In the genomic region with DNA sequence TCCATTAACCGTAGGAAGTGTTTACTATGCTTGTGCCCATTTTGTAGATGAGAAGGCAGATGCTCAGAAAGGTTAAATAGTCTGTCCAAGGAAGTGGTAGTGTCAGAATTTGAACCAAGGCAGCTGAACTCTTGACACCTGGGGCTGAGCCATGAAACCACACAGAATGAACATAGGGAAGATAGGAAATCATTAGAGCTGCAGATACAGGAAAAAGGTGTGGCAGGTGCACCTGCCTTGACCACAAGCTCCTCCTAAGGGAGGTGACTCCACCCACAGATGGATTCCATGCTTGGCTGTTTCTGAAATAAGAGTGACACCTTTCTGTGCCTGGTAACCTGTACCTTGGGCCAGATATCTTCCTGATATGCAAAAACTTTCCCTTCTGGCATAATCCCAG, we compare ENCODE assay signal across 15 cellular contexts.
A peak's percentile ranks its signal among the peaks of the same experiment; 100 is the strongest.
DNase-seq lines count a peak whose midpoint lies in the region; ATAC-seq and TF ChIP-seq lines count a peak whose summit lies in the region.
"Had no signal": no experiment of that assay in that cellular context is flagged by ENCODE, and none has a peak within 500 bp of the region (broad histone marks: within the 10 kb centered on the region; RNA-seq: fewer than 3 reads in every experiment).

No MANE protein-coding gene starts in this region.

- H3K79me2 ChIP-seq in OCI-LY7 (ENCODE audit: insufficient read depth, low read depth, low read length) = no peaks in the 10 kb centered on the region

- no peak for TF ChIP-seq EP300 in transverse colon (IDR thresholded peaks at IDR 0.05; ENCODE audit: low read depth)

- peak overlapping the region; percentile 54 for H3K4me2 ChIP-seq in OCI-LY7 (ENCODE audit: low read length)

- H3K9me3 ChIP-seq in OCI-LY7 (ENCODE audit: low read length) (no peaks in the 10 kb centered on the region), transverse colon (no peaks in the 10 kb centered on the region), adrenal gland (replicated peaks in 1 of 3) (no peaks in the 10 kb centered on the region)

- WGBS in transverse colon (ENCODE audit: low coverage in 1 of 2), 2 donors = 71 to 78% methylated on average over 1 of the region's 1 CpG
- WGBS in adrenal gland, 4 donors = 67 to 81% (median 77%) methylated on average over 1 of the region's 1 CpG

- DNase-seq in NCI-H2107 treated with DMSO at 0.1 percent for 48 hours (lab: John Stamatoyannopoulos, UW; ENCODE audit: unreplicated experiment) (peak; percentile 71), NCI-H2107 (lab: John Stamatoyannopoulos, UW) (no peak), NCI-H2029 treated with DMSO at 0.1 percent for 48 hours (lab: John Stamatoyannopoulos, UW) (peak; percentile 48), OCI-LY7 (ENCODE audit: low spot score) (peak; percentile 48), transverse colon (peak; percentile 13), adrenal gland (no peak), GM19240 (ENCODE audit: insufficient read length, low spot score) (no peak)
- DNase-seq: 8988T, C1 segment of cervical spinal cord, DMS79, GM23248, NCI-H1694 treated with DMSO at 0.1 percent for 48 hours, NCI-H446 treated with DMSO at 0.1 percent for 48 hours had no signal

- CTCF ChIA-PET in OCI-LY7 (lab: Charles Lee; ENCODE audit: unreplicated experiment) = no interaction called here

- no peak overlapping the region for H3K27ac ChIP-seq in OCI-LY7 (ENCODE audit: low read depth, low read length, poor library complexity, severe bottlenecking)
- no peak overlapping the region for H3K27ac ChIP-seq in transverse colon
- H3K27ac ChIP-seq in adrenal gland = no peak overlapping the region
- H3K27ac ChIP-seq: GM23248 had no signal

- H4K20me1 ChIP-seq in OCI-LY7 (ENCODE audit: insufficient read depth, low read length) = no peaks in the 10 kb centered on the region

- TF ChIP-seq POLR2A in transverse colon (IDR thresholded peaks at IDR 0.05) (no peak), adrenal gland (IDR thresholded peaks at IDR 0.05) (no peak)

- H3K36me3 ChIP-seq in OCI-LY7 (ENCODE audit: insufficient read depth, low read length) (no peaks in the 10 kb centered on the region), transverse colon (no peaks in the 10 kb centered on the region), adrenal gland (replicated peaks in 1 of 2) (no peaks in the 10 kb centered on the region)

- POLR2A ChIA-PET in OCI-LY7 (lab: Charles Lee) = no interaction called here

- ATAC-seq in HG02884 (IDR thresholded peaks at IDR 0.05; ENCODE audit: unreplicated experiment) = no peak
- ATAC-seq: Panc1 had no signal

- intact Hi-C loops in OCI-LY7 (cut with micrococcal nuclease; ENCODE audit: unreplicated experiment) = loop anchor here (1.0 kb wide), 1 partner anchor 41 kb away; no protein-coding TSS in a partner anchor
- intact Hi-C loops in transverse colon (cut with DNase I; ENCODE audit: low total_unique reads) = no loop called here
- intact Hi-C loops in adrenal gland (cut with DNase I) = no loop called here

- H3K4me1 ChIP-seq in OCI-LY7 (ENCODE audit: insufficient read depth, low read length, poor library complexity, severe bottlenecking) (peaks cover 35% of the 10 kb centered on the region), transverse colon (no peaks in the 10 kb centered on the region), adrenal gland (replicated peaks in 1 of 2) (no peaks in the 10 kb centered on the region)

- no peak overlapping the region for H2AFZ ChIP-seq in OCI-LY7 (ENCODE audit: low read length)
- H2AFZ ChIP-seq: GM23248 had no signal

- in situ Hi-C loops in transverse colon (cut with MboI; ENCODE audit: low pct_ligation_motif_present in 1 of 4, low pct_unique_long_range_greater_than_20kb in 1 of 4, low sequenced_read_pairs in 3 of 4) = no loop called here

- H3K27me3 ChIP-seq in transverse colon (peaks cover 15% of the 10 kb centered on the region), adrenal gland (no peaks in the 10 kb centered on the region)

- no TSS peak for BruUV-seq in OCI-LY7 (replicated peaks; lab: Mats Ljungman, UMichigan)

- H3K4me3 ChIP-seq in OCI-LY7 (ENCODE audit: low read depth, low read length, poor library complexity, severe bottlenecking) (no peak overlapping the region), transverse colon (no peak overlapping the region), adrenal gland (no peak overlapping the region)
- H3K4me3 ChIP-seq: GM23248 had no signal

- no peak for TF ChIP-seq CTCF in OCI-LY7 (conservative IDR thresholded peaks at IDR 0.05; ENCODE audit: low read length)
- no peak for TF ChIP-seq CTCF in transverse colon (IDR thresholded peaks at IDR 0.05)
- no peak for TF ChIP-seq CTCF in adrenal gland (IDR thresholded peaks at IDR 0.05)

- H3K9me2 ChIP-seq in OCI-LY7 (ENCODE audit: insufficient read depth, low read length) = no peaks in the 10 kb centered on the region

Comparison
In these comparisons a context has a peak if more than half of its experiments do, and no peak if none do; other contexts are left out.
1. DNase-seq: peak in NCI-H2107 treated with DMSO at 0.1 percent for 48 hours (single experiment), NCI-H2029 treated with DMSO at 0.1 percent for 48 hours (single experiment), OCI-LY7 (single experiment) and transverse colon (single experiment); none in NCI-H2107 (single experiment), adrenal gland (0 of 7) and GM19240 (single experiment).